Comparison of ENCODE assay signal across 27 cellular contexts in the genomic region with DNA sequence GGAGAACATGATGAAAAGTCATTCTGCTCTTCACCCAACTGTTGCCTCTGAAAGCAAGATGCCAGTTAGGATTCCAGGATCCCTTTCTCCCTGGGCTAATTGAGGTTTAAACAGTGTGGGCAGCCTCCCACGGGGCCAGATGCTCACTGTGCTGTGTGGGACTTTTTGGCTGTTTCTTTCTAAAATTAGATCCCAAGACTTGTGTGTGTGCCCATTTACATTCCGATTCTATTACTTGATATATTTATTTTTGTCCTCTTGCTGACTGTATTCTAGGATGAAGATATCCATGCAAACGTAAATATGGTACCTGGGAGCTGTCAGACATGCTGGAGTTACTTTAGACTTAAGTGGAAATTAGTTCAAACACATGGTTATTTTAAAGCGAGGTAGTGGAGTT. TPM values are rescaled to one million over a fixed set of nuclear protein-coding genes. Genes with fewer than 3 reads are reported as not detected.
DNase-seq lines count a peak whose midpoint lies in the region; FAIRE-seq and TF ChIP-seq lines count a peak whose summit lies in the region.
"Had no signal": no experiment of that assay in that cellular context is flagged by ENCODE, and none has a peak within 500 bp of the region (broad histone marks: within the 10 kb centered on the region; RNA-seq: fewer than 3 reads in every experiment).

No MANE protein-coding gene starts in this region.

- H3K27ac ChIP-seq in sigmoid colon, result peak overlapping the region; percentile 56 to 99 (median 81)
- H3K27ac ChIP-seq: suprapubic skin had no signal

- peak in 1 of 4 donors; percentile 21 for TF ChIP-seq EP300 in sigmoid colon (IDR thresholded peaks at IDR 0.05)

- H3K4me3 ChIP-seq in fibroblast of villous mesenchyme (ENCODE audit: low read depth, low read length), result no peak overlapping the region
- H3K4me3 ChIP-seq in sigmoid colon, result no peak overlapping the region
- H3K4me3 ChIP-seq: lung, suprapubic skin had no signal

- TF ChIP-seq CTCF in fibroblast of villous mesenchyme (IDR thresholded peaks at IDR 0.05; ENCODE audit: insufficient read depth, low read depth, low read length) (no peak), sigmoid colon (IDR thresholded peaks at IDR 0.05) (no peak), CD14-positive monocyte (IDR thresholded peaks at IDR 0.05) (no peak)

- H3K9me3 ChIP-seq in sigmoid colon, result no peaks in the 10 kb centered on the region
- H3K9me3 ChIP-seq: suprapubic skin had no signal

- H3K4me1 Mint-ChIP-seq in CD14-positive monocyte, result no peaks in the 10 kb centered on the region

- peaks cover 0 to 70% (median 45%) of the 10 kb centered on the region in 4 donors for H3K4me1 ChIP-seq in sigmoid colon

- DNase-seq in Ammon's horn (ENCODE audit: low spot score) (peak; percentile 59), HTR-8/SVneo (ENCODE audit: insufficient read length, low spot score) (no peak), fibroblast of villous mesenchyme (ENCODE audit: low read depth) (peak; percentile 25), sigmoid colon (no peak), CD14-positive monocyte (ENCODE audit: low spot score) (no peak), NCI-H146 (lab: John Stamatoyannopoulos, UW) (no peak)
- no peak for DNase-seq in activated T-cell treated with anti-CD3 and anti-CD28 coated beads, Interleukin-2, amount 50 U/mL, for 1 hour
- no peak for DNase-seq in activated CD4-positive, alpha-beta T cell treated with anti-CD3 and anti-CD28 coated beads for 4 hours
- DNase-seq: ACHN; activated CD4-positive, CD25-positive, alpha-beta regulatory T cell; activated CD8-positive, alpha-beta memory T cell treated with anti-CD3 and anti-CD28 coated beads for 24 hours; activated naive CD4-positive, alpha-beta T cell treated with anti-CD3 and anti-CD28 coated beads, Interleukin-2, amount 50 U/mL, for 16 hours; activated T-cell treated with anti-CD3 and anti-CD28 coated beads, Interleukin-2, amount 50 U/mL, for 48 hours; effector memory CD8-positive, alpha-beta T cell; H9; hypothalamus; islet precursor cell; naive B cell; NCI-H1092 treated with DMSO at 0.1 percent for 48 hours; NCI-H2029 treated with DMSO at 0.1 percent for 48 hours; NCI-H446 treated with DMSO at 0.1 percent for 48 hours; occipital lobe; RPMI8226; stimulated activated CD4-positive, alpha-beta T cell treated with anti-CD3 and anti-CD28 coated beads, Interleukin-15, amount 100 ng/mL, for 24 hours; T1000 had no signal

- H3K27ac Mint-ChIP-seq in CD14-positive monocyte, result no peak overlapping the region
- H3K27ac Mint-ChIP-seq: effector memory CD8-positive, alpha-beta T cell; naive B cell had no signal

- no peaks in the 10 kb centered on the region for H3K27me3 Mint-ChIP-seq in CD14-positive monocyte (ENCODE audit: low read depth in 3 of 3)
- H3K27me3 Mint-ChIP-seq: effector memory CD8-positive, alpha-beta T cell; naive B cell had no signal

- H3K27me3 ChIP-seq in sigmoid colon, result no peaks in the 10 kb centered on the region
- H3K27me3 ChIP-seq: suprapubic skin had no signal

- 83 to 91% methylated on average over 4 of the region's 4 CpGs for WGBS in sigmoid colon, 2 donors

- intact Hi-C loops in sigmoid colon (cut with DNase I) (no loop called here), CD14-positive monocyte (cut with micrococcal nuclease) (no loop called here)

- H3K36me3 Mint-ChIP-seq in CD14-positive monocyte, result peaks cover 2 to 3% of the 10 kb centered on the region in 2 donors

- peaks cover 0 to 22% (median 0%) of the 10 kb centered on the region in 4 donors for H3K36me3 ChIP-seq in sigmoid colon

- TF ChIP-seq POLR2A in sigmoid colon (IDR thresholded peaks at IDR 0.05), result no peak

- no peak overlapping the region for H3K4me3 Mint-ChIP-seq in CD14-positive monocyte
- H3K4me3 Mint-ChIP-seq: effector memory CD8-positive, alpha-beta T cell; H9; naive B cell had no signal

- no peaks in the 10 kb centered on the region for H3K9me3 Mint-ChIP-seq in CD14-positive monocyte
- H3K9me3 Mint-ChIP-seq: effector memory CD8-positive, alpha-beta T cell; H9; naive B cell had no signal

- peak; percentile 82 for FAIRE-seq in HTR-8/SVneo (lab: Jason Lieb, UNC)

RNA-seq across cellular contexts. Expression of a gene that starts 6.2 kb away (rescaled TPM):
- 37.4 and 51.0 TPM in 2 replicates for total RNA-seq in fibroblast of villous mesenchyme
- total RNA-seq in sigmoid colon, result 10 to 100 TPM; 31.4 to 63.7 (median 50.2) TPM
- polyA plus RNA-seq in sigmoid colon, result 10 to 100 TPM; 31.6 to 42.8 (median 35.4) TPM
- polyA plus RNA-seq in CD14-positive monocyte, result 10 to 100 TPM; 10.5 to 12.4 TPM

RNA-seq across cellular contexts. Expression of a gene that starts 10.0 kb away (rescaled TPM):
- total RNA-seq in fibroblast of villous mesenchyme (7.7 and 14.2 TPM in 2 replicates), sigmoid colon (10 to 100 TPM in 3 of 4 donors, 1 to 10 TPM in 1; 7.6 to 44.0 (median 19.3) TPM)
- polyA plus RNA-seq in sigmoid colon (1 to 10 TPM; 2.3 to 7.8 (median 5.8) TPM), CD14-positive monocyte (under 1 TPM in 1 of 2 donors, not detected in 1; 0.07 TPM)

Comparison
In these comparisons a context has a peak if more than half of its experiments do, and no peak if none do; other contexts are left out.
1. DNase-seq: peak in Ammon's horn (single experiment) and fibroblast of villous mesenchyme (single experiment); none in HTR-8/SVneo (single experiment), sigmoid colon (single experiment), activated T-cell treated with anti-CD3 and anti-CD28 coated beads, Interleukin-2, amount 50 U/mL, for 1 hour (single experiment), CD14-positive monocyte (single experiment), activated CD4-positive, alpha-beta T cell treated with anti-CD3 and anti-CD28 coated beads for 4 hours (0 of 2) and NCI-H146 (single experiment).